Comparison of ENCODE assay signal across 19 cellular contexts in the genomic region with DNA sequence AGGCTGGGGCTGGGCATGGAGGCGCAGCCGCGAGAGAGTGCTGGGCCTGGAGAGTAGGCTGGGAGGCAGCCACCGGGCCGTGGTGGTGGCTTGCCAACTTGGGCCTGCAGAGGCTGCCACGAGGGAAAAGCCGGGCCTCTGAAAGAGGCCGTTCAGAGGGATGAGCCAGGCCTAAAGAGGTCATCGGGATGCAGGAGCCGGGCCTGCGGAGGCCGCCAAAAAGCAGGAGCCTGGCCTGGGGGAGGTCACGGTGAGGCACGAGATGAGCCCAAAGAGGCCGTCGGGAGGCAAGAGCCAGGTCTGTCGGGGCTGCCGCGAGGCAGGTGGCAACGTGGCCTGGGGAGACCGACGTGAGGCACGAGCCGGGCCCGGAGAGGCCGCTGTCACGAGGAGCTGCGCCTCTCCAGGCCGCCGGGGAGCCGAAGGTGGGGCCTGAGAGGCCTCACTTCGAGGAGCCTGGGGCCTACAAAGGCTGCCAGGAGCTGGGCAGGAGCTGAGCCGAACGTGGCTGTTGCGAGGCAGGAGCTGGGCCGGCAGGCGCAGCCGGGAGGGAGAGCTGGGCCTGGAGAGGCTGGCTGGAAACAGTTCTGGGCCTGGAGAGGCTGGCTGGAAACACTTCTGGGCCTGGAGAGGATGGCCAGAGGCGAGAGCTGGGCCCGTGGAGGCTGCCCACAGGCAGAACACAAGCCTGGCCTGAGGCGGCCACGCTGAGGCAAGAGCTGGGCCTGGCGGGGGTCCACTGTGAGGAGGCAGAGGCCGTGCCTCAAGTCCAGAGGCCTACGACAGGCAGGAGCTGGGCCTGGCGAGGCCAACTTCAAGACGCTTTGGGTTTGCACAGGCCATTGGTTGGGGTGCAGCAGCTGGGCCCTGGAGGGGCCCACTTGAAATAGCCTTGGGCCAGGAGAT.
"Had no signal": no experiment of that assay in that cellular context is flagged by ENCODE, and none has a peak within 500 bp of the region (broad histone marks: within the 10 kb centered on the region; RNA-seq: fewer than 3 reads in every experiment).

No MANE protein-coding gene starts in this region.

- H3K9me3 ChIP-seq: suprapubic skin, transverse colon, vagina had no signal

- ATAC-seq: activated naive CD8-positive, alpha-beta T cell treated with anti-CD3 and anti-CD28 coated beads, Interleukin-2, amount 50 U/mL, for 24 hours; activated T-cell treated with anti-CD3 and anti-CD28 coated beads, Interleukin-2, amount 50 U/mL, for 4 hours; natural killer cell had no signal

- H3K27ac ChIP-seq: suprapubic skin had no signal

- H3K27me3 ChIP-seq: suprapubic skin, transverse colon, vagina had no signal

- DNase-seq: activated CD4-positive, alpha-beta T cell treated with anti-CD3 and anti-CD28 coated beads, Interleukin-2, amount 10 ng/mL, durations not matched to agents 24 days and 14 days; activated CD8-positive, alpha-beta memory T cell treated with anti-CD3 and anti-CD28 coated beads, Interleukin-2, amount 50 U/mL, for 4 hours; activated effector memory CD4-positive, alpha-beta T cell treated with Interleukin-2 at 50 U/mL for 16 hours; activated naive CD4-positive, alpha-beta T cell treated with anti-CD3 and anti-CD28 coated beads, Interleukin-2, amount 10 ng/mL, durations not matched to agents 7 days and 5 days; activated naive CD8-positive, alpha-beta T cell treated with anti-CD3 and anti-CD28 coated beads, Interleukin-2, amount 50 U/mL, for 24 hours; activated T-cell treated with anti-CD3 and anti-CD28 coated beads, Interleukin-2, amount 50 U/mL, for 4 hours; anterior cingulate cortex; caudate nucleus; head of caudate nucleus; natural killer cell; nucleus accumbens; retina; small intestine; stimulated activated CD4-positive, alpha-beta T cell treated with anti-CD3 and anti-CD28 coated beads, Interleukin-15, amount 100 ng/mL, for 24 hours; stimulated activated CD4-positive, alpha-beta T cell treated with anti-CD3 and anti-CD28 coated beads, Interleukin-2, amount 100 ng/mL, for 48 hours; T1000; transverse colon had no signal

- H3K36me3 ChIP-seq: transverse colon, vagina had no signal

- H3K4me3 ChIP-seq: suprapubic skin, transverse colon, vagina had no signal
